31 cellular contexts compared by ENCODE assay signal in genomic region chr9:117548556-117548955, GRCh38.
"Had no signal": no experiment of that assay in that cellular context is flagged by ENCODE, and none has a peak within 500 bp of the region (broad histone marks: within the 10 kb centered on the region; RNA-seq: fewer than 3 reads in every experiment).

No MANE protein-coding gene starts in this region.

- DNase-seq: activated CD4-positive, alpha-beta memory T cell treated with anti-CD3 and anti-CD28 coated beads, Interleukin-2, amount 10 ng/mL, durations not matched to agents 7 days and 5 days; activated CD4-positive, alpha-beta T cell treated with anti-CD3 and anti-CD28 coated beads for 1 hour; activated CD4-positive, alpha-beta T cell treated with anti-CD3 and anti-CD28 coated beads, Interleukin-2, amount 10 ng/mL, durations not matched to agents 7 days and 5 days; activated CD8-positive, alpha-beta memory T cell treated with anti-CD3 and anti-CD28 coated beads, Interleukin-2, amount 50 U/mL, for 48 hours; activated gamma-delta T cell; activated naive CD4-positive, alpha-beta T cell treated with anti-CD3 and anti-CD28 coated beads, Interleukin-2, amount 50 U/mL, for 16 hours; activated T-cell treated with anti-CD3 and anti-CD28 coated beads, Interleukin-2, amount 50 U/mL, for 24 hours; amygdala; central memory CD4-positive, alpha-beta T cell; foreskin keratinocyte; heart left ventricle; kidney glomerular epithelial cell; left lung; mesendoderm; ovary; small intestine; stimulated activated CD4-positive, alpha-beta T cell treated with anti-CD3 and anti-CD28 coated beads, Interleukin-4, amount 100 ng/mL, for 4 hours; stimulated activated CD8-positive, alpha-beta memory T cell treated with anti-CD3 and anti-CD28 coated beads, Interleukin-4, amount 100 ng/mL, for 48 hours; stimulated activated naive CD8-positive, alpha-beta T cell treated with anti-CD3 and anti-CD28 coated beads, Interleukin-15, amount 100 ng/mL, for 72 hours; substantia nigra; T1000; uterus had no signal

- ATAC-seq: foreskin keratinocyte; heart left ventricle; left lung; stimulated activated memory B cell treated with anti-CD40 and anti-IgM and Interleukin-4, amounts not matched to agents 10 μg/mL and 1 μg/mL and 100 μg/mL, for 72 hours; stimulated activated naive CD8-positive, alpha-beta T cell treated with anti-CD3 and anti-CD28 coated beads, Interleukin-15, amount 100 ng/mL, for 72 hours had no signal

- H3K36me3 Mint-ChIP-seq: stimulated activated memory B cell treated with anti-CD40 and anti-IgM and Interleukin-4, amounts not matched to agents 10 μg/mL and 1 μg/mL and 100 μg/mL, for 72 hours; type B pancreatic cell had no signal

- H3K27me3 Mint-ChIP-seq: activated CD4-positive, alpha-beta memory T cell treated with anti-CD3 and anti-CD28 coated beads, Interleukin-2, amount 10 ng/mL, durations not matched to agents 7 days and 5 days; activated CD4-positive, alpha-beta T cell treated with anti-CD3 and anti-CD28 coated beads, Interleukin-2, amount 10 ng/mL, durations not matched to agents 7 days and 5 days; activated T-cell treated with anti-CD3 and anti-CD28 coated beads, Interleukin-2, amount 50 U/mL, for 24 hours; stimulated activated memory B cell treated with anti-CD40 and anti-IgM and Interleukin-4, amounts not matched to agents 10 μg/mL and 1 μg/mL and 100 μg/mL, for 72 hours; type B pancreatic cell had no signal

- H3K27ac Mint-ChIP-seq: activated CD4-positive, alpha-beta memory T cell treated with anti-CD3 and anti-CD28 coated beads, Interleukin-2, amount 10 ng/mL, durations not matched to agents 7 days and 5 days; activated CD4-positive, alpha-beta T cell treated with anti-CD3 and anti-CD28 coated beads, Interleukin-2, amount 10 ng/mL, durations not matched to agents 7 days and 5 days; activated T-cell treated with anti-CD3 and anti-CD28 coated beads, Interleukin-2, amount 50 U/mL, for 24 hours; nephron; progenitor cell of endocrine pancreas; stimulated activated memory B cell treated with anti-CD40 and anti-IgM and Interleukin-4, amounts not matched to agents 10 μg/mL and 1 μg/mL and 100 μg/mL, for 72 hours; stimulated activated naive CD8-positive, alpha-beta T cell treated with anti-CD3 and anti-CD28 coated beads, Interleukin-15, amount 100 ng/mL, for 72 hours; T-helper 1 cell treated with Interleukin-12 subunit alpha and Interleukin-12 subunit beta and Interleukin-4 antibody, amounts not matched to agents 30 μg/mL and 1 μg/mL, for 36 hours; type B pancreatic cell had no signal

- H3K36me3 ChIP-seq: breast epithelium, heart left ventricle, left lung, neutrophil, ovary, uterus had no signal

- H3K4me3 Mint-ChIP-seq: activated CD4-positive, alpha-beta memory T cell treated with anti-CD3 and anti-CD28 coated beads, Interleukin-2, amount 10 ng/mL, durations not matched to agents 7 days and 5 days; activated CD4-positive, alpha-beta T cell treated with anti-CD3 and anti-CD28 coated beads, Interleukin-2, amount 10 ng/mL, durations not matched to agents 7 days and 5 days; activated T-cell treated with anti-CD3 and anti-CD28 coated beads, Interleukin-2, amount 50 U/mL, for 24 hours; nephron; stimulated activated memory B cell treated with anti-CD40 and anti-IgM and Interleukin-4, amounts not matched to agents 10 μg/mL and 1 μg/mL and 100 μg/mL, for 72 hours; stimulated activated naive CD8-positive, alpha-beta T cell treated with anti-CD3 and anti-CD28 coated beads, Interleukin-15, amount 100 ng/mL, for 72 hours; T-helper 1 cell treated with Interleukin-12 subunit alpha and Interleukin-12 subunit beta and Interleukin-4 antibody, amounts not matched to agents 30 μg/mL and 1 μg/mL, for 36 hours; type B pancreatic cell had no signal

- H3K27me3 ChIP-seq: breast epithelium, foreskin keratinocyte, left lung, ovary, uterus had no signal

- FAIRE-seq: endothelial cell of umbilical vein, small intestine had no signal

- H3K27ac ChIP-seq: breast epithelium, foreskin keratinocyte, heart left ventricle, left lung, neutrophil, ovary, uterus had no signal

- H3K9me3 ChIP-seq: breast epithelium, heart left ventricle, left lung, neutrophil, ovary, uterus had no signal

- H3K4me3 ChIP-seq: breast epithelium, heart left ventricle, left lung, lung, ovary, uterus had no signal

- H3K9me3 Mint-ChIP-seq: activated CD4-positive, alpha-beta memory T cell treated with anti-CD3 and anti-CD28 coated beads, Interleukin-2, amount 10 ng/mL, durations not matched to agents 7 days and 5 days; activated CD4-positive, alpha-beta T cell treated with anti-CD3 and anti-CD28 coated beads, Interleukin-2, amount 10 ng/mL, durations not matched to agents 7 days and 5 days; nephron; stimulated activated memory B cell treated with anti-CD40 and anti-IgM and Interleukin-4, amounts not matched to agents 10 μg/mL and 1 μg/mL and 100 μg/mL, for 72 hours; stimulated activated naive CD8-positive, alpha-beta T cell treated with anti-CD3 and anti-CD28 coated beads, Interleukin-15, amount 100 ng/mL, for 72 hours; type B pancreatic cell had no signal

- H3K4me1 ChIP-seq: breast epithelium, foreskin keratinocyte, left lung, uterus had no signal

- H3K4me1 Mint-ChIP-seq: activated CD4-positive, alpha-beta memory T cell treated with anti-CD3 and anti-CD28 coated beads, Interleukin-2, amount 10 ng/mL, durations not matched to agents 7 days and 5 days; nephron had no signal
